20 cellular contexts compared by ENCODE assay signal in the genomic region with DNA sequence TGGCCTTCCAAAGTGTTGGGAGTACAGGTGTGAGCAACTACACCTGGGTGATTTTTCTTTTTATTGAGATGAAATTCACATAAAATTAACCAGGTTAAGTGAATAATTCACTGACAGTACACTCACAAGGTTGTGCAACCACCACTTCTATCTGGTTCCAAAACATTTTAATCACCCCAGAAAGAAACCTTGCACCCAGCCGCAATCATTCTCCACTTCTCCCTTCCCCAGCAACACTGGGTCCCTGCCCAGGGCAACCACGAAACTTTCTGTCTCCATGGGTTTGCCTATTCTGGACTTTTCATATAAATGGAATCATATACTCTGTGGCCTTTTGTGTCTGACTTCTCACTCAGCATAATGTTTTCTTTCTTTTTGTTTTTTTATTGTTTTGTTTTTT. TPM values are rescaled to one million over a fixed set of nuclear protein-coding genes. Genes with fewer than 3 reads are reported as not detected.
DNase-seq lines count a peak whose midpoint lies in the region; ATAC-seq and TF ChIP-seq lines count a peak whose summit lies in the region.
"Had no signal": no experiment of that assay in that cellular context is flagged by ENCODE, and none has a peak within 500 bp of the region (broad histone marks: within the 10 kb centered on the region; RNA-seq: fewer than 3 reads in every experiment).

No MANE protein-coding gene starts in this region.

- no peaks in the 10 kb centered on the region for H3K79me2 ChIP-seq in GM23248 (ENCODE audit: insufficient read depth)
- no peaks in the 10 kb centered on the region for H3K79me2 ChIP-seq in OCI-LY1 (ENCODE audit: insufficient read depth, low read length)

- H3K9me2 ChIP-seq in GM23248 (ENCODE audit: insufficient read depth) (no peaks in the 10 kb centered on the region), OCI-LY1 (ENCODE audit: low read depth, low read length) (no peaks in the 10 kb centered on the region)

- H3K4me1 ChIP-seq in GM23248 (ENCODE audit: insufficient read depth): no peaks in the 10 kb centered on the region
- H3K4me1 ChIP-seq in OCI-LY1 (ENCODE audit: insufficient read depth, low read length, severe bottlenecking): peaks cover 7% of the 10 kb centered on the region
- H3K4me1 ChIP-seq in psoas muscle: peaks cover 33% of the 10 kb centered on the region

- H3F3A ChIP-seq in GM23248 (ENCODE audit: insufficient read depth) (no peaks in the 10 kb centered on the region), OCI-LY1 (ENCODE audit: insufficient read depth, low read length) (peaks cover 4% of the 10 kb centered on the region; the same call in 1 of the 2 replicates)

- in situ Hi-C loops in GM23248 (cut with MboI): no loop called here

- no peak for TF ChIP-seq CTCF in OCI-LY1 (IDR thresholded peaks at IDR 0.05; ENCODE audit: low read length)
- no peak for TF ChIP-seq CTCF in fibroblast of mammary gland (conservative IDR thresholded peaks at IDR 0.05; ENCODE audit: control insufficient read depth, insufficient read depth, low read depth, low read length)
- no peak for TF ChIP-seq CTCF in psoas muscle (IDR thresholded peaks at IDR 0.05)
- no peak for TF ChIP-seq CTCF in progenitor cell of endocrine pancreas (IDR thresholded peaks at IDR 0.05; ENCODE audit: unreplicated experiment)

- WGBS in GM23248 (ENCODE audit: low coverage in 1 of 2, low lambda C conversion rate in 2 of 2, missing lambda C conversion rate in 2 of 2), 2 experiments: 91 to 97% methylated on average over 2 of the region's 2 CpGs
- 49 to 83% (median 53%) methylated on average over 2 of the region's 2 CpGs for WGBS in psoas muscle, 3 donors

- H3K36me3 Mint-ChIP-seq in progenitor cell of endocrine pancreas (ENCODE audit: insufficient read depth): peaks cover 11% of the 10 kb centered on the region

- intact Hi-C loops in psoas muscle (cut with DNase I): loop anchor here in 1 of 2 donors (2.0 kb wide), 1 partner anchor 139 kb away; no protein-coding TSS in a partner anchor

- H3K9me3 ChIP-seq in GM23248 (ENCODE audit: low read depth): no peaks in the 10 kb centered on the region
- H3K9me3 ChIP-seq in OCI-LY1 (ENCODE audit: low read length): no peaks in the 10 kb centered on the region
- no peaks in the 10 kb centered on the region for H3K9me3 ChIP-seq in psoas muscle
- H3K9me3 ChIP-seq: SJCRH30 had no signal

- no peak overlapping the region for H3K4me3 Mint-ChIP-seq in progenitor cell of endocrine pancreas (ENCODE audit: low read depth)
- H3K4me3 Mint-ChIP-seq: activated naive CD8-positive, alpha-beta T cell treated with anti-CD3 and anti-CD28 coated beads, Interleukin-2, amount 50 U/mL, for 24 hours had no signal

- H4K20me1 ChIP-seq in GM23248 (ENCODE audit: insufficient read depth): no peaks in the 10 kb centered on the region
- H4K20me1 ChIP-seq in OCI-LY1 (ENCODE audit: insufficient read depth, low read length): no peaks in the 10 kb centered on the region

- DNase-seq in GM23248: peak; percentile 13
- peak; percentile 12 for DNase-seq in fibroblast of mammary gland (ENCODE audit: low read depth)
- no peak for DNase-seq in psoas muscle
- no peak for DNase-seq in progenitor cell of endocrine pancreas (ENCODE audit: low spot score, unreplicated experiment)
- no peak for DNase-seq in activated gamma-delta T cell (lab: John Stamatoyannopoulos, UW)
- DNase-seq in activated CD4-positive, CD25-positive, alpha-beta regulatory T cell (lab: John Stamatoyannopoulos, UW): no peak
- DNase-seq: activated CD4-positive, alpha-beta T cell treated with anti-CD3 and anti-CD28 coated beads, Interleukin-2, amount 50 U/mL, for 1 hour; activated CD8-positive, alpha-beta memory T cell treated with anti-CD3 and anti-CD28 coated beads, Interleukin-2, amount 50 U/mL, for 4 hours; activated naive CD8-positive, alpha-beta T cell treated with anti-CD3 and anti-CD28 coated beads, Interleukin-2, amount 50 U/mL, for 24 hours; hippocampal formation; mammary epithelial cell; NCI-H1417; NCI-H510A; NK-92 treated with Interleukin-12 subunit alpha and Interleukin-12 subunit beta, amount 100 ng/mL, for 24 hours; retina; SJCRH30; stimulated activated CD4-positive, alpha-beta T cell treated with anti-CD3 and anti-CD28 coated beads, Interleukin-15, amount 100 ng/mL, for 24 hours; stimulated activated CD8-positive, alpha-beta memory T cell treated with anti-CD3 and anti-CD28 coated beads, Interleukin-4, amount 100 ng/mL, for 48 hours had no signal

- H2AFZ ChIP-seq in GM23248: no peak overlapping the region
- H2AFZ ChIP-seq in OCI-LY1 (ENCODE audit: low read length): no peak overlapping the region

- no peak overlapping the region for H3K4me3 ChIP-seq in GM23248
- H3K4me3 ChIP-seq in OCI-LY1 (ENCODE audit: low read depth, low read length, poor library complexity, severe bottlenecking): no peak overlapping the region
- no peak overlapping the region for H3K4me3 ChIP-seq in fibroblast of mammary gland (ENCODE audit: control insufficient read depth, low read depth, low read length)
- H3K4me3 ChIP-seq in psoas muscle: no peak overlapping the region
- H3K4me3 ChIP-seq: SJCRH30 had no signal

- H3K27me3 ChIP-seq in GM23248 (replicated peaks; ENCODE audit: insufficient read depth) (no peaks in the 10 kb centered on the region), OCI-LY1 (ENCODE audit: insufficient read depth, low read length) (no peaks in the 10 kb centered on the region), psoas muscle (ENCODE audit: insufficient read depth in 3 of 3, low read length in 2 of 3) (no peaks in the 10 kb centered on the region)
- H3K27me3 ChIP-seq: SJCRH30 had no signal

- H3K9ac ChIP-seq in GM23248 (no peak overlapping the region), OCI-LY1 (ENCODE audit: low read length) (no peak overlapping the region)

- H3K4me2 ChIP-seq in GM23248 (ENCODE audit: unreplicated experiment) (no peak overlapping the region), OCI-LY1 (ENCODE audit: low read length) (no peak overlapping the region)

- H3K27me3 Mint-ChIP-seq in progenitor cell of endocrine pancreas: no peaks in the 10 kb centered on the region
- H3K27me3 Mint-ChIP-seq: activated naive CD8-positive, alpha-beta T cell treated with anti-CD3 and anti-CD28 coated beads, Interleukin-2, amount 50 U/mL, for 24 hours had no signal

- H3K36me3 ChIP-seq in GM23248 (ENCODE audit: low read depth): no peaks in the 10 kb centered on the region
- H3K36me3 ChIP-seq in OCI-LY1 (ENCODE audit: insufficient read depth, low read length): peaks cover 67% of the 10 kb centered on the region
- peaks cover 0 to 3% of the 10 kb centered on the region in 2 donors for H3K36me3 ChIP-seq in psoas muscle (ENCODE audit: insufficient read depth in 1 of 2, low read depth in 1 of 2)
- H3K36me3 ChIP-seq: SJCRH30 had no signal

- no peaks in the 10 kb centered on the region for H3K4me1 Mint-ChIP-seq in progenitor cell of endocrine pancreas (ENCODE audit: low read depth)

- no peaks in the 10 kb centered on the region for H3K9me3 Mint-ChIP-seq in progenitor cell of endocrine pancreas (ENCODE audit: low read depth)
- H3K9me3 Mint-ChIP-seq: activated naive CD8-positive, alpha-beta T cell treated with anti-CD3 and anti-CD28 coated beads, Interleukin-2, amount 50 U/mL, for 24 hours had no signal

- no peak for ATAC-seq in psoas muscle
- ATAC-seq: activated naive CD8-positive, alpha-beta T cell treated with anti-CD3 and anti-CD28 coated beads, Interleukin-2, amount 50 U/mL, for 24 hours; Panc1 had no signal

- no peak overlapping the region for H3K27ac Mint-ChIP-seq in progenitor cell of endocrine pancreas
- H3K27ac Mint-ChIP-seq: activated naive CD8-positive, alpha-beta T cell treated with anti-CD3 and anti-CD28 coated beads, Interleukin-2, amount 50 U/mL, for 24 hours had no signal

- no peak overlapping the region for H3K27ac ChIP-seq in GM23248
- H3K27ac ChIP-seq in OCI-LY1 (ENCODE audit: low read depth, low read length, poor library complexity, severe bottlenecking): peak overlapping the region; percentile 27
- H3K27ac ChIP-seq in psoas muscle: peak overlapping the region; percentile 91
- H3K27ac ChIP-seq: SJCRH30 had no signal

RNA-seq across cellular contexts. Expression of gene MLXIP, which starts 26.3 kb away (rescaled TPM):
- 6.4 and 7.1 TPM in 2 replicates for total RNA-seq in GM23248 (2014; rRNA removed; shearing (Covaris generic))
- 7.4 and 7.5 TPM in 2 replicates for polyA plus RNA-seq in GM23248 (2016; fragmentation: Nextera tagmentation; extraction: Ambion mirVana)
- 100 to 1,000 TPM; 114 to 184 (median 137) TPM for total RNA-seq in psoas muscle
- 100 to 1,000 TPM in 1 of 3 donors, 10 to 100 TPM in 2; 50.9 to 114 (median 55.0) TPM for polyA plus RNA-seq in psoas muscle
- 48.6 and 48.7 TPM in 2 replicates for total RNA-seq in progenitor cell of endocrine pancreas

RNA-seq across cellular contexts. Expression of gene BCL7A, which starts 30.6 kb away (rescaled TPM):
- total RNA-seq in GM23248 (2014; rRNA removed; shearing (Covaris generic)): 3.4 and 4.2 TPM in 2 replicates
- 2.7 and 3.0 TPM in 2 replicates for polyA plus RNA-seq in GM23248 (2016; fragmentation: Nextera tagmentation; extraction: Ambion mirVana)
- 10 to 100 TPM; 11.3 to 14.3 (median 12.5) TPM for total RNA-seq in psoas muscle
- polyA plus RNA-seq in psoas muscle: 1 to 10 TPM; 3.6 to 8.1 (median 6.5) TPM
- 43.7 and 49.3 TPM in 2 replicates for total RNA-seq in progenitor cell of endocrine pancreas

Comparison
In these comparisons a context has a peak if more than half of its experiments do, and no peak if none do; other contexts are left out.
1. DNase-seq: peak in GM23248 (single experiment) and fibroblast of mammary gland (single experiment); none in psoas muscle (0 of 2), progenitor cell of endocrine pancreas (single experiment), activated gamma-delta T cell (single experiment) and activated CD4-positive, CD25-positive, alpha-beta regulatory T cell (0 of 4).